In the genomic region with DNA sequence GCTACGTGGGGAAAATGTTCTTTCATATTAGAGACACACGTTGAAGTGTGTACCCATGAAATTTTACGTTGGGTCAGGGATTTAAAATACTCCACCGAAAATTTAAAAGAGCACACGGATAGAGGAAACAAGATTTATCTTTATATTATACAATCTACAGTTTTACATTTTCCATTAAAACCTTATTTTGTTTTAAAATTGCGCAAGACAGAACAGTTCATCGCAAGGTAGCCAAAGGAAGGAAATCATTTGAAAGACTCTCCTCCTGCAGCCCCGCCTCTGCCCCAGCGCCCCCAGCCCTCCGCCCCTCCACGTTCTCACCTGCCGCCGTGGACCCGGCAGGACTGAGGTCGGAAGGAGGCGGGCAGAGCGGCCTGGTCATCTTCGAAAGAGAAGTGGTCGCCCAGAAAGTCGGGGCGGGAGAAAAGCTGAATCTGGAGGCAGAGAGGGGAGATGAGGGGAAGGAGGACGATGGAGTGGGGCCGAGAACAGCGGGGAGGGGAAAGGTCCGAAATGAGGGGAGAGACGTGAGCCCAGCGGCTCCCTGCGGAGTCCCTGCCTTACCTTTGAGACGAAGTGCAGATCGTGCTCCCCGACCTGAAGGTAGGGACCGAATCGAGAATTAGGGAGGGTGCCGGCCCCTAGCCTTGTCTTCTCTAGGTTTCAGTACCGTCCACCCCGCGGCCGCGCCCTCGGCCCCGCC, we compare ENCODE assay signal across 8 cellular contexts. TPM values are rescaled to one million over a fixed set of nuclear protein-coding genes. Genes with fewer than 3 reads are reported as not detected.
A peak's percentile ranks its signal among the peaks of the same experiment; 100 is the strongest.
DNase-seq lines count a peak whose midpoint lies in the region; ATAC-seq and TF ChIP-seq lines count a peak whose summit lies in the region.

No MANE protein-coding gene starts in this region.

- DNase-seq in left colon (no peak), tibial artery (peak in 1 of 2 donors; percentile 34), amniotic stem cell (lab: John Stamatoyannopoulos, UW) (no peak), SKM-1 treated with dmso at 0.1 percent for 144 hours (lab: John Stamatoyannopoulos, UW; ENCODE audit: unreplicated experiment) (no peak)

- no peaks in the 10 kb centered on the region for H3K9me3 Mint-ChIP-seq in activated naive CD8-positive, alpha-beta T cell (ENCODE audit: low read depth)

- no peaks in the 10 kb centered on the region for H3K27me3 Mint-ChIP-seq in activated naive CD8-positive, alpha-beta T cell

- H3K27ac ChIP-seq in 22Rv1 (peak overlapping the region; percentile 48), HEK293 (ENCODE audit: extremely low read depth, low read depth, low read length) (no peak overlapping the region), tibial artery (no peak overlapping the region)

- POLR2A ChIA-PET in HEK293 (lab: Yijun Ruan, JAX): interaction anchor here (0.9 kb wide), 1 partner anchor 63 kb away, joined by 3 read pairs; no protein-coding TSS in a partner anchor

- TF ChIP-seq CTCF in 22Rv1 (IDR thresholded peaks at IDR 0.05) (no peak), HEK293 (tag by site-specific recombination; IDR thresholded peaks at IDR 0.05) (no peak), tibial artery (IDR thresholded peaks at IDR 0.05) (no peak)

- peak overlapping the region; percentile 86 for H3K4me3 Mint-ChIP-seq in activated naive CD8-positive, alpha-beta T cell

- H3K27me3 ChIP-seq in tibial artery: peaks cover 4 to 65% of the 10 kb centered on the region in 2 donors

- H3K27ac Mint-ChIP-seq in activated naive CD8-positive, alpha-beta T cell: no peak overlapping the region

- H3K9me3 ChIP-seq in HEK293 (ENCODE audit: control insufficient read depth, insufficient read depth, low read depth, low read length) (no peaks in the 10 kb centered on the region), tibial artery (no peaks in the 10 kb centered on the region)

- H3K36me3 ChIP-seq in HEK293 (ENCODE audit: control insufficient read depth in 2 of 2, insufficient read depth in 1 of 2, low read length in 2 of 2) (no peaks in the 10 kb centered on the region), tibial artery (no peaks in the 10 kb centered on the region)

- CTCF ChIA-PET in HEK293 (lab: Yijun Ruan, JAX): interaction anchor here (0.5 to 4.8 kb wide), 7 partner anchors 10 to 1909 kb away, joined by 3 to 23 read pairs (median 4); no protein-coding TSS in a partner anchor

- peaks cover 11% of the 10 kb centered on the region for H3K4me1 Mint-ChIP-seq in activated naive CD8-positive, alpha-beta T cell (ENCODE audit: low read depth)

- intact Hi-C loops in left colon (cut with DNase I, micrococcal nuclease): no loop called here
- intact Hi-C loops in tibial artery (cut with DNase I; ENCODE audit: low total_unique reads): no loop called here

- H3K4me3 ChIP-seq in HEK293 (ENCODE audit: low read depth, low read length): peak overlapping the region; percentile 76
- peak overlapping the region; percentile 25 to 45 for H3K4me3 ChIP-seq in tibial artery

- ATAC-seq in left colon: peak; percentile 17
- ATAC-seq in HG02870 (IDR thresholded peaks at IDR 0.05; ENCODE audit: unreplicated experiment): no peak

- H3K36me3 Mint-ChIP-seq in activated naive CD8-positive, alpha-beta T cell: no peaks in the 10 kb centered on the region

- no peaks in the 10 kb centered on the region for H3K4me1 ChIP-seq in HEK293 (ENCODE audit: control insufficient read depth, insufficient read depth, low read length)
- H3K4me1 ChIP-seq in tibial artery: peaks cover 0 to 14% (median 11%) of the 10 kb centered on the region in 4 donors

TF ChIP-seq in HEK293, 187 proteins besides CTCF, POLR2A, EP300 and RAD21 (continues in another document):
- TF ChIP-seq ZNF416 (tag by site-specific recombination; IDR thresholded peaks at IDR 0.05): no peak
- TF ChIP-seq ZNF426 (tag by site-specific recombination; IDR thresholded peaks at IDR 0.05): no peak
- TF ChIP-seq REPIN1 (tag by site-specific recombination; IDR thresholded peaks at IDR 0.05; ENCODE audit: low read depth): no peak
- no peak for TF ChIP-seq ZNF140 (tag by site-specific recombination; IDR thresholded peaks at IDR 0.05)
- no peak for TF ChIP-seq ZNF76 (tag by site-specific recombination; IDR thresholded peaks at IDR 0.05; ENCODE audit: borderline replicate concordance, low read depth)
- TF ChIP-seq ZNF600 (tag by site-specific recombination; IDR thresholded peaks at IDR 0.05): peak; percentile 22; the same call in 1 of the 2 replicates
- TF ChIP-seq, protein P1, sequence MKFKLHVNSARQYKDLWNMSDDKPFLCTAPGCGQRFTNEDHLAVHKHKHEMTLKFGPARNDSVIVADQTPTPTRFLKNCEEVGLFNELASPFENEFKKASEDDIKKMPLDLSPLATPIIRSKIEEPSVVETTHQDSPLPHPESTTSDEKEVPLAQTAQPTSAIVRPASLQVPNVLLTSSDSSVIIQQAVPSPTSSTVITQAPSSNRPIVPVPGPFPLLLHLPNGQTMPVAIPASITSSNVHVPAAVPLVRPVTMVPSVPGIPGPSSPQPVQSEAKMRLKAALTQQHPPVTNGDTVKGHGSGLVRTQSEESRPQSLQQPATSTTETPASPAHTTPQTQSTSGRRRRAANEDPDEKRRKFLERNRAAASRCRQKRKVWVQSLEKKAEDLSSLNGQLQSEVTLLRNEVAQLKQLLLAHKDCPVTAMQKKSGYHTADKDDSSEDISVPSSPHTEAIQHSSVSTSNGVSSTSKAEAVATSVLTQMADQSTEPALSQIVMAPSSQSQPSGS (tag by site-specific recombination; IDR thresholded peaks at IDR 0.05; ENCODE audit: low read depth): no peak
- TF ChIP-seq ZNF350 (tag by site-specific recombination; IDR thresholded peaks at IDR 0.05): no peak
- no peak for TF ChIP-seq ZNF658 (tag by site-specific recombination; IDR thresholded peaks at IDR 0.05)
- no peak; the same call in 1 of the 2 replicates for TF ChIP-seq ZNF10 (tag by site-specific recombination; IDR thresholded peaks at IDR 0.05)
- TF ChIP-seq, protein P2, sequence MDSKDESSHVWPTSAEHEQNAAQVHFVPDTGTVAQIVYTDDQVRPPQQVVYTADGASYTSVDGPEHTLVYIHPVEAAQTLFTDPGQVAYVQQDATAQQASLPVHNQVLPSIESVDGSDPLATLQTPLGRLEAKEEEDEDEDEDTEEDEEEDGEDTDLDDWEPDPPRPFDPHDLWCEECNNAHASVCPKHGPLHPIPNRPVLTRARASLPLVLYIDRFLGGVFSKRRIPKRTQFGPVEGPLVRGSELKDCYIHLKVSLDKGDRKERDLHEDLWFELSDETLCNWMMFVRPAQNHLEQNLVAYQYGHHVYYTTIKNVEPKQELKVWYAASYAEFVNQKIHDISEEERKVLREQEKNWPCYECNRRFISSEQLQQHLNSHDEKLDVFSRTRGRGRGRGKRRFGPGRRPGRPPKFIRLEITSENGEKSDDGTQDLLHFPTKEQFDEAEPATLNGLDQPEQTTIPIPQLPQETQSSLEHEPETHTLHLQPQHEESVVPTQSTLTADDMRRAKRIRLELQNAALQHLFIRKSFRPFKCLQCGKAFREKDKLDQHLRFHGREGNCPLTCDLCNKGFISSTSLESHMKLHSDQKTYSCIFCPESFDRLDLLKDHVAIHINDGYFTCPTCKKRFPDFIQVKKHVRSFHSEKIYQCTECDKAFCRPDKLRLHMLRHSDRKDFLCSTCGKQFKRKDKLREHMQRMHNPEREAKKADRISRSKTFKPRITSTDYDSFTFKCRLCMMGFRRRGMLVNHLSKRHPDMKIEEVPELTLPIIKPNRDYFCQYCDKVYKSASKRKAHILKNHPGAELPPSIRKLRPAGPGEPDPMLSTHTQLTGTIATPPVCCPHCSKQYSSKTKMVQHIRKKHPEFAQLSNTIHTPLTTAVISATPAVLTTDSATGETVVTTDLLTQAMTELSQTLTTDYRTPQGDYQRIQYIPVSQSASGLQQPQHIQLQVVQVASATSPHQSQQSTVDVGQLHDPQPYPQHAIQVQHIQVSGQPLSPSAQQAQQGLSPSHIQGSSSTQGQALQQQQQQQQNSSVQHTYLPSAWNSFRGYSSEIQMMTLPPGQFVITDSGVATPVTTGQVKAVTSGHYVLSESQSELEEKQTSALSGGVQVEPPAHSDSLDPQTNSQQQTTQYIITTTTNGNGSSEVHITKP (tag by site-specific recombination; IDR thresholded peaks at IDR 0.05): peak; percentile 91
- TF ChIP-seq ZNF24 (tag by site-specific recombination; IDR thresholded peaks at IDR 0.05): no peak
- TF ChIP-seq ZNF223 (tag by site-specific recombination; IDR thresholded peaks at IDR 0.05): no peak
- peak; percentile 42; the same call in 1 of the 2 replicates for TF ChIP-seq WT1 (tag by site-specific recombination; IDR thresholded peaks at IDR 0.05)
- peak; percentile 61; the same call in 1 of the 2 replicates for TF ChIP-seq ZBTB17 (tag by site-specific recombination; IDR thresholded peaks at IDR 0.05)
- TF ChIP-seq, protein P3, sequence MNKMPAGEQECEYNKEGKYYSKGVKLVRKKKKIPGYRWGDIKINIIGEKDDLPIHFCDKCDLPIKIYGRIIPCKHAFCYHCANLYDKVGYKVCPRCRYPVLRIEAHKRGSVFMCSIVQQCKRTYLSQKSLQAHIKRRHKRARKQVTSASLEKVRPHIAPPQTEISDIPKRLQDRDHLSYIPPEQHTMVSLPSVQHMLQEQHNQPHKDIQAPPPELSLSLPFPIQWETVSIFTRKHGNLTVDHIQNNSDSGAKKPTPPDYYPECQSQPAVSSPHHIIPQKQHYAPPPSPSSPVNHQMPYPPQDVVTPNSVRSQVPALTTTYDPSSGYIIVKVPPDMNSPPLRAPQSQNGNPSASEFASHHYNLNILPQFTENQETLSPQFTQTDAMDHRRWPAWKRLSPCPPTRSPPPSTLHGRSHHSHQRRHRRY (tag by site-specific recombination; IDR thresholded peaks at IDR 0.05): no peak
- TF ChIP-seq ZEB2 (tag by site-specific recombination; IDR thresholded peaks at IDR 0.05): peak; percentile 53; the same call in 1 of the 2 replicates

RNA-seq across cellular contexts. Expression of a gene that starts 18.0 kb away (rescaled TPM):
- total RNA-seq in left colon: 10 to 100 TPM; 21.5 to 69.3 TPM

RNA-seq across cellular contexts. Expression of a gene that starts 18.2 kb away (rescaled TPM):
- 10 to 100 TPM in 1 of 2 donors, 1 to 10 TPM in 1; 5.7 to 12.9 TPM for total RNA-seq in left colon

RNA-seq across cellular contexts. Expression of a gene that starts 29.5 kb away (rescaled TPM):
- 10 to 100 TPM in 1 of 2 donors, 1 to 10 TPM in 1; 10.0 to 13.4 TPM for total RNA-seq in left colon

RNA-seq across cellular contexts. Expression of a gene that starts 36.6 kb away (rescaled TPM):
- total RNA-seq in left colon: not detected

RNA-seq across cellular contexts. Expression of a gene that starts 56.0 kb away (rescaled TPM):
- 100 to 1,000 TPM; 401 to 409 TPM for total RNA-seq in left colon
